ENCODE assay signal across 1 cellular context in genomic region chr12:42873401-42873800, GRCh38.
A peak's percentile ranks its signal among the peaks of the same experiment; 100 is the strongest.
TF ChIP-seq lines count a peak whose summit lies in the region.

No MANE protein-coding gene starts in this region.

TF ChIP-seq in A549, 52 proteins besides CTCF, POLR2A, EP300 and RAD21 (continued from another document):
- TF ChIP-seq CEBPB (IDR thresholded peaks at IDR 0.05) (peak in 1 of 2 experiments; percentile 56; a peak in 2 of 4 replicates), PHF8 (IDR thresholded peaks at IDR 0.05; ENCODE audit: borderline replicate concordance, low read depth) (no peak), GATA3 (IDR thresholded peaks at IDR 0.05; ENCODE audit: borderline replicate concordance) (peak; percentile 56; the same call in 1 of the 2 replicates), EHF (CRISPR knock-in tag; IDR thresholded peaks at IDR 0.05) (no peak)
- TF ChIP-seq, protein P1, sequence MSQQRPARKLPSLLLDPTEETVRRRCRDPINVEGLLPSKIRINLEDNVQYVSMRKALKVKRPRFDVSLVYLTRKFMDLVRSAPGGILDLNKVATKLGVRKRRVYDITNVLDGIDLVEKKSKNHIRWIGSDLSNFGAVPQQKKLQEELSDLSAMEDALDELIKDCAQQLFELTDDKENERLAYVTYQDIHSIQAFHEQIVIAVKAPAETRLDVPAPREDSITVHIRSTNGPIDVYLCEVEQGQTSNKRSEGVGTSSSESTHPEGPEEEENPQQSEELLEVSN (IDR thresholded peaks at IDR 0.05; ENCODE audit: borderline replicate concordance, low read depth) = no peak
TF ChIP-seq in A549: peak in this region for 4.
